ENCODE assay signal across 9 cellular contexts in genomic region chr1:220189750-220190347, GRCh38.
DNase-seq lines count a peak whose midpoint lies in the region; ATAC-seq and TF ChIP-seq lines count a peak whose summit lies in the region.
"Had no signal": no experiment of that assay in that cellular context is flagged by ENCODE, and none has a peak within 500 bp of the region (broad histone marks: within the 10 kb centered on the region; RNA-seq: fewer than 3 reads in every experiment).

No MANE protein-coding gene starts in this region.

- H3K36me3 Mint-ChIP-seq in neural crest cell (ENCODE audit: low read depth) = peaks cover 15% of the 10 kb centered on the region

- no peak overlapping the region for H3K27ac Mint-ChIP-seq in neural crest cell (ENCODE audit: unreplicated experiment)
- H3K27ac Mint-ChIP-seq: dendritic cell treated with granulocyte-macrophage colony-stimulating factor and Interleukin-4, amounts not matched to agents 40 ng/mL and 50 ng/mL, for 4 days had no signal

- peaks cover 15 to 46% of the 10 kb centered on the region in 2 donors for H3K36me3 ChIP-seq in thyroid gland

- in situ Hi-C loops in T47D (cut with HindIII; ENCODE audit: low pct_unique_long_range_greater_than_20kb, low sequenced_read_pairs) = no loop called here

- H3K4me3 Mint-ChIP-seq in neural crest cell = no peak overlapping the region
- H3K4me3 Mint-ChIP-seq: dendritic cell treated with granulocyte-macrophage colony-stimulating factor and Interleukin-4, amounts not matched to agents 40 ng/mL and 50 ng/mL, for 4 days had no signal

- no peak for TF ChIP-seq POLR2A in thyroid gland (IDR thresholded peaks at IDR 0.05)

- no peak overlapping the region for H3K27ac ChIP-seq in thyroid gland

- no peaks in the 10 kb centered on the region for H3K4me1 ChIP-seq in thyroid gland

- peak; percentile 45 for ATAC-seq in GM18498 (IDR thresholded peaks at IDR 0.05; ENCODE audit: unreplicated experiment)
- ATAC-seq in GM21576 (IDR thresholded peaks at IDR 0.05; ENCODE audit: unreplicated experiment) = no peak

- H3K9me3 ChIP-seq in thyroid gland = no peaks in the 10 kb centered on the region

- H3K9me3 Mint-ChIP-seq in neural crest cell = no peaks in the 10 kb centered on the region
- H3K9me3 Mint-ChIP-seq: dendritic cell treated with granulocyte-macrophage colony-stimulating factor and Interleukin-4, amounts not matched to agents 40 ng/mL and 50 ng/mL, for 4 days had no signal

- no peak overlapping the region for H3K4me3 ChIP-seq in AG09309 (ENCODE audit: control insufficient read depth, low read depth, low read length)
- H3K4me3 ChIP-seq in thyroid gland (replicated peaks in 1 of 3) = no peak overlapping the region

- H3K27me3 ChIP-seq in thyroid gland = no peaks in the 10 kb centered on the region

- TF ChIP-seq CTCF in AG09309 (IDR thresholded peaks at IDR 0.05; ENCODE audit: control insufficient read depth, insufficient read depth, low read depth, low read length, missing control alignments) (peak; percentile 45), neural crest cell (conservative IDR thresholded peaks at IDR 0.05) (peak; percentile 71), thyroid gland (IDR thresholded peaks at IDR 0.05) (peak in 3 of 6 experiments; percentile 37 to 53 (median 46))

- intact Hi-C loops in thyroid gland (cut with DNase I) = no loop called here

- DNase-seq in AG09309 (ENCODE audit: low read depth) (no peak), NCI-H2171 treated with DMSO at 0.1 percent for 48 hours (lab: John Stamatoyannopoulos, UW) (peak; percentile 62), T47D (ENCODE audit: low read depth in 1 of 2, low spot score in 1 of 2) (peak; percentile 30 to 55), neural crest cell (ENCODE audit: low read depth, low spot score) (no peak), thyroid gland (no peak)
- DNase-seq in stimulated activated CD4-positive, alpha-beta T cell treated with anti-CD3 and anti-CD28 coated beads, Interleukin-12 subunit alpha, Interleukin-12 subunit beta, amount 100 ng/mL, for 4 hours = no peak

- no peaks in the 10 kb centered on the region for H3K4me1 Mint-ChIP-seq in neural crest cell

- no peaks in the 10 kb centered on the region for H3K27me3 Mint-ChIP-seq in neural crest cell (ENCODE audit: low read depth)
- H3K27me3 Mint-ChIP-seq: dendritic cell treated with granulocyte-macrophage colony-stimulating factor and Interleukin-4, amounts not matched to agents 40 ng/mL and 50 ng/mL, for 4 days had no signal

- WGBS in thyroid gland, 2 donors = 96 to 100% methylated on average over 1 of the region's 1 CpG

Comparison
In these comparisons a context has a peak if more than half of its experiments do, and no peak if none do; other contexts are left out.
1. DNase-seq: peak in NCI-H2171 treated with DMSO at 0.1 percent for 48 hours (single experiment) and T47D (2 of 2); none in AG09309 (single experiment), neural crest cell (single experiment), stimulated activated CD4-positive, alpha-beta T cell treated with anti-CD3 and anti-CD28 coated beads, Interleukin-12 subunit alpha, Interleukin-12 subunit beta, amount 100 ng/mL, for 4 hours (single experiment) and thyroid gland (0 of 2).